8 cellular contexts compared by ENCODE assay signal in the genomic region with DNA sequence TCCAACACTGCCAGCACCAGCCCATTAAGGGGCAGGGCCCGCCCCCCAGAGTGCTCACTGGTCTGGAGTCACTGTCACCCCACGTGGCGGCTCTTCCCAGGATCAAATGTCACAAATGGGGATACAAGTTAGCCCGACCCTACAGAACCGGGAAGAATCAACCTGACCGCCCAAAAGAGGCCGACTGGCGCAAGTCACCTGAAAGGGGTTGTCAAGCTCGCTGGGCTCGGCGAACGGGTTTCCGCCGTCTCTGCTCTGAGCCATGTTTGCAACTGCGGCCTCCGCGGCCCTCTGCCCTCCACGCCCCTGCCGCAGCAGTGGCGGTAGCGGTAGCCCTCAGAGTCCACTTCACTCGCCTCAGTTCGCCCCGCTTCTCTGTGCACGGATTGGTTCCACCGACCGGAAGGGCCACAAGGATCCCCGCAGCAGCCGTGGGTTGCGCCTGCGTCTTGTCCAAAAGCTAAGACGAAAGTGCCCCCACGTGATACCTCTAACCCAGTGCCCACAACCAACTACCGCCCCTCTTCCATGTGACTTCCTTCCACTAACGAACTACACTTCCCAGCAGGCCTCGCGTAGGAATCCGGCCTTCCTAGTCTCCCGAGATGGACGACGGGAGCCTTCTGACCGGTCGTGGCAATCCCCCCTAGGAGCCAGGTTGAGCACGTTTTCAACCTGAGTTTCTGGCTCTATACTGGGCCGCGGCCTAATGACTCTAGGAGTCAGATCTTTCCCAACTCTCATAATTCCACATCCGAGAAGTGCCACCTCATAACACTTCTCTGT. TPM values are rescaled to one million over a fixed set of nuclear protein-coding genes. Genes with fewer than 3 reads are reported as not detected.
A peak's percentile ranks its signal among the peaks of the same experiment; 100 is the strongest.
DNase-seq lines count a peak whose midpoint lies in the region; ATAC-seq and FAIRE-seq lines count a peak whose summit lies in the region.

Gene SCAMP3, minus strand, starts transcription at position 473 of the 786 bp plus-strand sequence. Its CDS starts 209 bp downstream, at position 264.

- H3K4me2 ChIP-seq in mesendoderm (ENCODE audit: low read length) = peak within 1 kb of the TSS; percentile 73

- H3K9ac ChIP-seq in endocrine pancreas (ENCODE audit: control insufficient read depth, insufficient read depth, low read length) (peak within 1 kb of the TSS; percentile 97), mesendoderm (ENCODE audit: low read length) (peak within 1 kb of the TSS; percentile 98)

- H3K56ac ChIP-seq in mesendoderm (ENCODE audit: low read length) = peak within 1 kb of the TSS; percentile 98

- H3K36me3 ChIP-seq in endocrine pancreas (ENCODE audit: control insufficient read depth, insufficient read depth, low read length) = peaks cover 6% of the 10 kb centered on the region
- peaks cover 15% of the 10 kb centered on the region for H3K36me3 ChIP-seq in mesendoderm (ENCODE audit: control insufficient read depth, insufficient read depth, low read length)

- H3K4me1 ChIP-seq in endocrine pancreas (ENCODE audit: control insufficient read depth, insufficient read depth, low read length) = no peaks in the 10 kb centered on the region
- H3K4me1 ChIP-seq in mesendoderm (ENCODE audit: control insufficient read depth, low read depth, low read length) = peaks cover 3% of the 10 kb centered on the region

- no peak within 1 kb of the TSS for H4K5ac ChIP-seq in mesendoderm (ENCODE audit: low read length)

- no peak within 1 kb of the TSS for H2BK120ac ChIP-seq in mesendoderm (ENCODE audit: low read depth, low read length)

- peak; percentile 100 for DNase-seq in COLO829 (ENCODE audit: low spot score)
- DNase-seq in HTR-8/SVneo (ENCODE audit: insufficient read length, low spot score) = peak; percentile 95
- DNase-seq in NOMO-1 treated with dmso at 0.1 percent for 144 hours (lab: John Stamatoyannopoulos, UW; ENCODE audit: unreplicated experiment) = peak; percentile 92
- peak; percentile 68 to 82 (median 77) for DNase-seq in activated CD8-positive, alpha-beta memory T cell treated with anti-CD3 and anti-CD28 coated beads for 48 hours (ENCODE audit: low read depth in 2 of 3, low spot score in 2 of 3)
- DNase-seq in mesendoderm = peak; percentile 99
- DNase-seq in stimulated activated CD8-positive, alpha-beta memory T cell treated with anti-CD3 and anti-CD28 coated beads, Interleukin-15, amount 100 ng/mL, for 1 hour (ENCODE audit: low read depth) = peak; percentile 65

- H3K9me3 ChIP-seq in endocrine pancreas (ENCODE audit: control insufficient read depth, low read length) = no peaks in the 10 kb centered on the region

- peaks cover 4% of the 10 kb centered on the region for H3K79me2 ChIP-seq in mesendoderm (ENCODE audit: control insufficient read depth, insufficient read depth, low read length)

- FAIRE-seq in HTR-8/SVneo (lab: Jason Lieb, UNC) = no peak

- H2BK5ac ChIP-seq in mesendoderm (ENCODE audit: low read length) = peak within 1 kb of the TSS; percentile 39

- H3K4ac ChIP-seq in mesendoderm (ENCODE audit: low read depth, low read length) = no peak within 1 kb of the TSS

- H3K27me3 ChIP-seq in endocrine pancreas (ENCODE audit: control insufficient read depth, insufficient read depth, low read length) (no peaks in the 10 kb centered on the region), mesendoderm (ENCODE audit: insufficient read depth, low read length, poor library complexity) (no peaks in the 10 kb centered on the region)

- H2BK15ac ChIP-seq in mesendoderm (replicated peaks; ENCODE audit: low read depth) = no peak within 1 kb of the TSS

- H3K79me1 ChIP-seq in mesendoderm (ENCODE audit: low read length) = peaks cover 5% of the 10 kb centered on the region

- peak; percentile 81 for ATAC-seq in GM21367 (IDR thresholded peaks at IDR 0.05; ENCODE audit: unreplicated experiment)

- H3K18ac ChIP-seq in mesendoderm (ENCODE audit: low read length) = no peak within 1 kb of the TSS

- H3K4me3 ChIP-seq in endocrine pancreas (ENCODE audit: control insufficient read depth, insufficient read depth, low read length) (peak within 1 kb of the TSS; percentile 37), mesendoderm (ENCODE audit: low read length) (peak within 1 kb of the TSS; percentile 90)

- no peak within 1 kb of the TSS for H4K8ac ChIP-seq in mesendoderm (ENCODE audit: low read depth, low read length)

- H3K23ac ChIP-seq in mesendoderm (ENCODE audit: low read length) = no peak within 1 kb of the TSS

- H2AK5ac ChIP-seq in mesendoderm (ENCODE audit: low read length) = peak within 1 kb of the TSS; percentile 4

- WGBS in mesendoderm (ENCODE audit: extremely low coverage, insufficient coverage, low lambda C conversion rate) = no CpG with 5 or more reads among the region's 47 CpGs

- H3K27ac ChIP-seq in mesendoderm (ENCODE audit: low read depth, low read length) = peak within 1 kb of the TSS; percentile 88

RNA-seq across cellular contexts. Expression of gene SCAMP3, which starts in this region (rescaled TPM):
- polyA plus RNA-seq in mesendoderm (2013, experiment 1 of 2) = 51.3 TPM
- 49.6 TPM for polyA plus RNA-seq in mesendoderm (2013, experiment 2 of 2)

Comparison
In these comparisons a context has a peak if more than half of its experiments do, and no peak if none do; other contexts are left out.
1. Peak in every context shown above with its lines: DNase-seq, ATAC-seq, H3K4me3 ChIP-seq and H3K27ac ChIP-seq.